Comparison of ENCODE assay signal across 18 cellular contexts in genomic region chr16:2745961-2746360, GRCh38. TPM values are rescaled to one million over a fixed set of nuclear protein-coding genes. Genes with fewer than 3 reads are reported as not detected.
DNase-seq lines count a peak whose midpoint lies in the region; ATAC-seq and TF ChIP-seq lines count a peak whose summit lies in the region.
"Had no signal": no experiment of that assay in that cellular context is flagged by ENCODE, and none has a peak within 500 bp of the region (broad histone marks: within the 10 kb centered on the region; RNA-seq: fewer than 3 reads in every experiment).

No MANE protein-coding gene starts in this region.

- no peak overlapping the region for H2AK5ac ChIP-seq in mesendoderm (ENCODE audit: low read length)

- ATAC-seq in Right ventricle myocardium superior (ENCODE audit: poor library complexity) (no peak), HG02840 (IDR thresholded peaks at IDR 0.05; ENCODE audit: low FRiP score, unreplicated experiment) (no peak)

- no peak for TF ChIP-seq CTCF in right atrium auricular region (IDR thresholded peaks at IDR 0.05)
- TF ChIP-seq CTCF in type B pancreatic cell (conservative IDR thresholded peaks at IDR 0.05), result no peak

- no peak overlapping the region for H2BK120ac ChIP-seq in mesendoderm (ENCODE audit: low read depth, low read length)

- no peaks in the 10 kb centered on the region for H3K79me2 ChIP-seq in mesendoderm (ENCODE audit: control insufficient read depth, insufficient read depth, low read length)

- intact Hi-C loops in Right ventricle myocardium superior (cut with DNase I) (no loop called here), head of caudate nucleus (cut with DNase I) (no loop called here)

- H3K79me1 ChIP-seq in mesendoderm (ENCODE audit: low read length), result no peaks in the 10 kb centered on the region

- DNase-seq in Right ventricle myocardium superior (peak; percentile 20), right atrium auricular region (ENCODE audit: low spot score) (no peak), head of caudate nucleus (peak in 34 of 42 donors; percentile 14 to 83 (median 50)), mesendoderm (no peak), type B pancreatic cell (ENCODE audit: extremely low spot score, unreplicated experiment) (no peak), D341Med (ENCODE audit: low spot score) (no peak), cerebellar nuclear complex (lab: John Stamatoyannopoulos, UW) (no peak)
- DNase-seq: AML-193; Calu3; CD4-positive, CD25-positive, alpha-beta regulatory T cell; DMS79; EL; GOT3; HFFc6 had no signal

- WGBS in mesendoderm (ENCODE audit: extremely low coverage, insufficient coverage, low lambda C conversion rate), result no CpG with 5 or more reads among the region's 9 CpGs

- peak overlapping the region; percentile 66 for H3K27ac Mint-ChIP-seq in type B pancreatic cell
- H3K27ac Mint-ChIP-seq: CD4-positive, CD25-positive, alpha-beta regulatory T cell; HFFc6 had no signal

- no peak overlapping the region for H3K23ac ChIP-seq in mesendoderm (ENCODE audit: low read length)

- H3K4me1 Mint-ChIP-seq in type B pancreatic cell (ENCODE audit: unreplicated experiment), result no peaks in the 10 kb centered on the region

- H4K8ac ChIP-seq in mesendoderm (ENCODE audit: low read depth, low read length), result no peak overlapping the region

- H3K9me3 ChIP-seq in right atrium auricular region, result no peaks in the 10 kb centered on the region
- H3K9me3 ChIP-seq: BLaER1 treated with 17β-estradiol and CSF1 and Interleukin-3, amounts not matched to agents 10 nM and 100 nM; HAP-1 had no signal

- no peak overlapping the region for H3K4me3 ChIP-seq in right atrium auricular region
- H3K4me3 ChIP-seq in mesendoderm (ENCODE audit: low read length), result no peak overlapping the region
- H3K4me3 ChIP-seq: BLaER1 treated with 17β-estradiol and CSF1 and Interleukin-3, amounts not matched to agents 10 nM and 100 nM; HAP-1 had no signal

- H3K36me3 ChIP-seq in right atrium auricular region (no peaks in the 10 kb centered on the region), mesendoderm (ENCODE audit: control insufficient read depth, insufficient read depth, low read length) (no peaks in the 10 kb centered on the region)
- H3K36me3 ChIP-seq: HAP-1 had no signal

- no peaks in the 10 kb centered on the region for H3K36me3 Mint-ChIP-seq in type B pancreatic cell
- H3K36me3 Mint-ChIP-seq: CD4-positive, CD25-positive, alpha-beta regulatory T cell had no signal

- no peak overlapping the region for H3K27ac ChIP-seq in right atrium auricular region
- no peak overlapping the region for H3K27ac ChIP-seq in mesendoderm (ENCODE audit: low read depth, low read length)
- H3K27ac ChIP-seq: 22Rv1; BLaER1 treated with 17β-estradiol and CSF1 and Interleukin-3, amounts not matched to agents 10 nM and 100 nM had no signal

- no peak overlapping the region for H3K4me3 Mint-ChIP-seq in type B pancreatic cell
- H3K4me3 Mint-ChIP-seq: CD4-positive, CD25-positive, alpha-beta regulatory T cell; HFFc6 had no signal

- H2BK5ac ChIP-seq in mesendoderm (ENCODE audit: low read length), result no peak overlapping the region

- no peaks in the 10 kb centered on the region for H3K9me3 Mint-ChIP-seq in type B pancreatic cell
- H3K9me3 Mint-ChIP-seq: HFFc6 had no signal

- H3K27me3 Mint-ChIP-seq in type B pancreatic cell, result no peaks in the 10 kb centered on the region

- no peak overlapping the region for H2BK15ac ChIP-seq in mesendoderm (replicated peaks; ENCODE audit: low read depth)

- no peak overlapping the region for H3K4me2 ChIP-seq in mesendoderm (ENCODE audit: low read length)
- H3K4me2 ChIP-seq: BLaER1 treated with 17β-estradiol and CSF1 and Interleukin-3, amounts not matched to agents 10 nM and 100 nM had no signal

- H3K18ac ChIP-seq in mesendoderm (ENCODE audit: low read length), result no peak overlapping the region

- H3K4me1 ChIP-seq in right atrium auricular region (no peaks in the 10 kb centered on the region), mesendoderm (ENCODE audit: control insufficient read depth, low read depth, low read length) (no peaks in the 10 kb centered on the region)

- H3K9ac ChIP-seq in mesendoderm (ENCODE audit: low read length), result no peak overlapping the region

- peak overlapping the region; percentile 49 for H3K56ac ChIP-seq in mesendoderm (ENCODE audit: low read length)

- no peak overlapping the region for H4K5ac ChIP-seq in mesendoderm (ENCODE audit: low read length)

- H3K27me3 ChIP-seq in right atrium auricular region (no peaks in the 10 kb centered on the region), mesendoderm (ENCODE audit: insufficient read depth, low read length, poor library complexity) (no peaks in the 10 kb centered on the region)
- H3K27me3 ChIP-seq: BLaER1 treated with 17β-estradiol and CSF1 and Interleukin-3, amounts not matched to agents 10 nM and 100 nM had no signal

- H3K4ac ChIP-seq in mesendoderm (ENCODE audit: low read depth, low read length), result no peak overlapping the region

RNA-seq across cellular contexts. Expression of gene SRRM2, which starts 6.5 kb away (rescaled TPM):
- total RNA-seq in Right ventricle myocardium superior (243 TPM), right atrium auricular region (100 to 1,000 TPM; 118 to 174 TPM), type B pancreatic cell (ENCODE audit: low replicate concordance) (620 and 749 TPM in 2 replicates)
- polyA plus RNA-seq in mesendoderm (2013, experiment 1 of 2), result 539 TPM
- polyA plus RNA-seq in mesendoderm (2013, experiment 2 of 2), result 505 TPM

RNA-seq across cellular contexts. Expression of gene PRSS27, which starts 25.9 kb away (rescaled TPM):
- total RNA-seq in Right ventricle myocardium superior, result 0.30 TPM
- total RNA-seq in right atrium auricular region, result under 1 TPM in 1 of 2 donors, not detected in 1; 0.51 TPM
- polyA plus RNA-seq in mesendoderm (2013, experiment 1 of 2), result 0.97 TPM
- 1.0 TPM for polyA plus RNA-seq in mesendoderm (2013, experiment 2 of 2)
- 19.0 and 24.6 TPM in 2 replicates for total RNA-seq in type B pancreatic cell (ENCODE audit: low replicate concordance)

RNA-seq across cellular contexts. Expression of gene ELOB, which starts 31.1 kb away (rescaled TPM):
- total RNA-seq in Right ventricle myocardium superior (299 TPM), right atrium auricular region (100 to 1,000 TPM; 408 to 856 TPM), type B pancreatic cell (ENCODE audit: low replicate concordance) (237 and 243 TPM in 2 replicates)
- 125 TPM for polyA plus RNA-seq in mesendoderm (2013, experiment 1 of 2)
- 126 TPM for polyA plus RNA-seq in mesendoderm (2013, experiment 2 of 2)

RNA-seq across cellular contexts. Expression of gene PRSS33, which starts 41.4 kb away (rescaled TPM):
- total RNA-seq in Right ventricle myocardium superior (not detected), right atrium auricular region (not detected), type B pancreatic cell (ENCODE audit: low replicate concordance) (0.39 and 2.4 TPM in 2 replicates)
- polyA plus RNA-seq in mesendoderm (2013, experiment 1 of 2), result not detected
- not detected for polyA plus RNA-seq in mesendoderm (2013, experiment 2 of 2)
- total RNA-seq: CD4-positive, CD25-positive, alpha-beta regulatory T cell; HFFc6 had no signal
- polyA plus RNA-seq: CD4-positive, CD25-positive, alpha-beta regulatory T cell had no signal

RNA-seq across cellular contexts. Expression of gene PRSS41, which starts 52.3 kb away (rescaled TPM):
- total RNA-seq in Right ventricle myocardium superior, result not detected
- not detected for total RNA-seq in right atrium auricular region
- not detected for polyA plus RNA-seq in mesendoderm (2013, experiment 1 of 2)
- polyA plus RNA-seq in mesendoderm (2013, experiment 2 of 2), result not detected
- total RNA-seq in type B pancreatic cell (ENCODE audit: low replicate concordance), result not detected in 2 replicates
- total RNA-seq: Calu3; CD4-positive, CD25-positive, alpha-beta regulatory T cell; HFFc6 had no signal
- polyA plus RNA-seq: CD4-positive, CD25-positive, alpha-beta regulatory T cell had no signal

Comparison
In these comparisons a context has a peak if more than half of its experiments do, and no peak if none do; other contexts are left out.
1. DNase-seq: peak in Right ventricle myocardium superior (single experiment) and head of caudate nucleus (34 of 42); none in right atrium auricular region (single experiment), mesendoderm (single experiment), type B pancreatic cell (single experiment), D341Med (single experiment) and cerebellar nuclear complex (0 of 2).
2. RNA of gene PRSS27, which starts 25.9 kb away (total RNA-seq): 19.0 to 24.6 TPM in type B pancreatic cell; 0.51 TPM in right atrium auricular region and 0.30 TPM in Right ventricle myocardium superior (single experiment); every median in the first group is over 10 times any median in the second.